ENCODE assay signal across 21 cellular contexts in the genomic region with DNA sequence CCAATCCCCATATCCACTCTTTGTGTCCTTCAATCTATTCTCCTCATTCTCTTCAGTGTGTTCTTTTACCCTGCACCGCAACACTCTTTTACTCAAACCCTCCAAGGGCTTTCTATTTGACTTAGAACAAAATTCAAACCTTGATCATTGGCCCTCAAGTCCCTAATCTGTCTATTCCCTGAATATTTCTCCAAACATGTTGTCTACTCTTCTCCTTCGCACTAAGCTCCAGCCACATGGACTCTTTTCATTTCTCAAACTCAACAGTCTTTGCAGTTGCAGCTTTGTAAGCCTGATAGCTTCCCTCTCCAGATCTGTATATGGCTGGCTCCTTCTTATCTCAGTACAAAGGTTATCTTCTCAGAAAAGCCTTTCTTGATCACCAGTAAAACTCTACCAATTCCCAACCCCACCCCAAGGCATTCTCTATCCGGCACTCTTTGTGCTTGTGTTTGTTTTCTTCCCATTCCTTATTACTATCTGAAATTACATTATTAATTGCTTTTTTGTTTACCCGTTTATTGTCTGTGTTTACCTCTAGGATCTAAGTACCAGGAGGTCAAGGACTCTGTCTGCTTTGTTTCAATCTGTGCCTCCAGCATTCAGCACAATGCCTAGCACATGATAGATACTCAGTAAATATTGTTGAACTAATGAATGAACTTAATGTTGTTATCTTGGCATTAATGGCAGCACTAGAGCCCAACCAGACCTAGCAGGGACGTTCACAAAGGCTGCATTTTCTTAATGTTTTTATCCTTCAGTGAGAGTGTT.
"Had no signal": no experiment of that assay in that cellular context is flagged by ENCODE, and none has a peak within 500 bp of the region (broad histone marks: within the 10 kb centered on the region; RNA-seq: fewer than 3 reads in every experiment).

No MANE protein-coding gene starts in this region.

- DNase-seq: activated CD4-positive, alpha-beta memory T cell treated with anti-CD3 and anti-CD28 coated beads, Interleukin-2, amount 10 ng/mL, durations not matched to agents 7 days and 5 days; activated CD4-positive, alpha-beta T cell treated with anti-CD3 and anti-CD28 coated beads for 36 hours; activated effector memory CD4-positive, alpha-beta T cell treated with anti-CD3 and anti-CD28 coated beads, Interleukin-2, amount 50 U/mL, for 16 hours; activated T-cell treated with anti-CD3 and anti-CD28 coated beads, Interleukin-2, amount 50 U/mL, for 48 hours; amniotic stem cell; central memory CD4-positive, alpha-beta T cell; effector CD4-positive, alpha-beta T cell; foreskin keratinocyte; glutamatergic neuron; kidney glomerular epithelial cell; naive B cell; retina; stimulated activated CD4-positive, alpha-beta T cell treated with anti-CD3 and anti-CD28 coated beads, Interleukin-15, amount 100 ng/mL, for 24 hours; stimulated activated CD4-positive, alpha-beta T cell treated with anti-CD3 and anti-CD28 coated beads, Interleukin-4, amount 100 ng/mL, for 1 hour; stimulated activated naive B cell treated with anti-CD40 and anti-IgM and Interleukin-4, amounts not matched to agents 10 μg/mL and 1 μg/mL and 100 μg/mL, for 72 hours; T-helper 9 cell; tibial artery; WERI-Rb-1 had no signal

- H3K27me3 ChIP-seq: foreskin keratinocyte, tibial artery had no signal

- H3K4me3 ChIP-seq: coronary artery, tibial artery had no signal

- ATAC-seq: activated CD4-positive, alpha-beta T cell treated with anti-CD3 and anti-CD28 coated beads for 36 hours; foreskin keratinocyte; stimulated activated naive B cell treated with anti-CD40 and anti-IgM and Interleukin-4, amounts not matched to agents 10 μg/mL and 1 μg/mL and 100 μg/mL, for 72 hours had no signal

- FAIRE-seq: endothelial cell of umbilical vein had no signal

- H3K4me1 ChIP-seq: foreskin keratinocyte, tibial artery had no signal

- H3K9me3 ChIP-seq: neutrophil, tibial artery had no signal

- H3K36me3 ChIP-seq: neutrophil, tibial artery, WERI-Rb-1 had no signal

- H3K27ac ChIP-seq: coronary artery, foreskin keratinocyte, neutrophil, tibial artery, WERI-Rb-1 had no signal
